15 cellular contexts compared by ENCODE assay signal in the genomic region with DNA sequence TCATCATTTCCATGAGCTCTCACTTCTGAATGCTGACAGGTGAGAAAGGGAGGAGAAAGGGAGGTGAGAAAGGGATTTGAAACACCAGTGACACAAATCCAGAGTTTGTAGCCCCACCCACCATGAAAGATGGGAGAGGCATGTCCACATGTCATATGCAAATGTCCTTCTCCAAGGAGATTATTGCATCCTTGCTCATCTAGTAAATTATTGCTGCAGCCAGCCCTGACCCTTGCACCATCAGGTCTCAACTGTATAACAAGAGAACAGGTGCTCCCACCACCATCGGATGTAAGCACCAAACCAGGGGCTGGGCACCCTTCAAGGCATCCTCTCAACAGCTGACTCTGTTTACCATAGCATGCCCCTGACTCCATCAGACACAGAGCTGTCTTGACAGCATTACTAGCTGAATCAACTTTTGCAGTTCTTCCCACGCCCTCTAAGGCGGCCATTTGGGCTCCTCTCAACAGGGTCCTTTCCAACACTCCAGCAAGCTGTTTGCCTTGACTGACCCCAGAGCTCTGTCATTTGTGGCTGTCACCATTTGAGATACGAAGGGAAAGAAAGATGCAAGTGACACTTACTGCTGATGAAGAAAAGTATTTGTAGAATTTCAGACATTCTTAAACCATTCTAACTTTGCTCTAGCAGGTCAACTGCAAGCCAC.
"Had no signal": no experiment of that assay in that cellular context is flagged by ENCODE, and none has a peak within 500 bp of the region (broad histone marks: within the 10 kb centered on the region; RNA-seq: fewer than 3 reads in every experiment).

No MANE protein-coding gene starts in this region.

- H3K4me3 ChIP-seq: dorsolateral prefrontal cortex, lung, pancreas, tibial artery, uterus had no signal

- H3K9me3 Mint-ChIP-seq: activated naive CD4-positive, alpha-beta T cell treated with anti-CD3 and anti-CD28 coated beads, Interleukin-2, amount 10 ng/mL, durations not matched to agents 7 days and 5 days; stimulated activated memory B cell treated with anti-CD40 and anti-IgM and Interleukin-4, amounts not matched to agents 10 μg/mL and 1 μg/mL and 100 μg/mL, for 72 hours had no signal

- H3K27me3 ChIP-seq: dorsolateral prefrontal cortex, pancreas, tibial artery, uterus had no signal

- H3K9me3 ChIP-seq: pancreas, tibial artery, uterus had no signal

- H3K27me3 Mint-ChIP-seq: activated CD8-positive, alpha-beta memory T cell treated with anti-CD3 and anti-CD28 coated beads, Interleukin-2, amount 10 ng/mL, durations not matched to agents 7 days and 5 days; activated naive CD4-positive, alpha-beta T cell treated with anti-CD3 and anti-CD28 coated beads, Interleukin-2, amount 10 ng/mL, durations not matched to agents 7 days and 5 days; activated T-cell treated with anti-CD3 and anti-CD28 coated beads, Interleukin-2, amount 50 U/mL, for 24 hours; stimulated activated memory B cell treated with anti-CD40 and anti-IgM and Interleukin-4, amounts not matched to agents 10 μg/mL and 1 μg/mL and 100 μg/mL, for 72 hours had no signal

- H3K4me3 Mint-ChIP-seq: activated CD8-positive, alpha-beta memory T cell treated with anti-CD3 and anti-CD28 coated beads, Interleukin-2, amount 10 ng/mL, durations not matched to agents 7 days and 5 days; activated naive CD4-positive, alpha-beta T cell treated with anti-CD3 and anti-CD28 coated beads, Interleukin-2, amount 10 ng/mL, durations not matched to agents 7 days and 5 days; activated T-cell treated with anti-CD3 and anti-CD28 coated beads, Interleukin-2, amount 50 U/mL, for 24 hours; stimulated activated memory B cell treated with anti-CD40 and anti-IgM and Interleukin-4, amounts not matched to agents 10 μg/mL and 1 μg/mL and 100 μg/mL, for 72 hours had no signal

- H3K4me1 ChIP-seq: pancreas, uterus had no signal

- ATAC-seq: activated CD8-positive, alpha-beta memory T cell treated with anti-CD3 and anti-CD28 coated beads, Interleukin-2, amount 10 ng/mL, durations not matched to agents 7 days and 5 days; pancreas; stimulated activated memory B cell treated with anti-CD40 and anti-IgM and Interleukin-4, amounts not matched to agents 10 μg/mL and 1 μg/mL and 100 μg/mL, for 72 hours had no signal

- H3K4me1 Mint-ChIP-seq: activated CD8-positive, alpha-beta memory T cell treated with anti-CD3 and anti-CD28 coated beads, Interleukin-2, amount 10 ng/mL, durations not matched to agents 7 days and 5 days; activated naive CD4-positive, alpha-beta T cell treated with anti-CD3 and anti-CD28 coated beads, Interleukin-2, amount 10 ng/mL, durations not matched to agents 7 days and 5 days had no signal

- H3K36me3 ChIP-seq: pancreas, uterus, WERI-Rb-1 had no signal

- H3K27ac ChIP-seq: pancreas, tibial artery, uterus, WERI-Rb-1 had no signal

- H3K27ac Mint-ChIP-seq: activated CD8-positive, alpha-beta memory T cell treated with anti-CD3 and anti-CD28 coated beads, Interleukin-2, amount 10 ng/mL, durations not matched to agents 7 days and 5 days; activated naive CD4-positive, alpha-beta T cell treated with anti-CD3 and anti-CD28 coated beads, Interleukin-2, amount 10 ng/mL, durations not matched to agents 7 days and 5 days; activated T-cell treated with anti-CD3 and anti-CD28 coated beads, Interleukin-2, amount 50 U/mL, for 24 hours; stimulated activated memory B cell treated with anti-CD40 and anti-IgM and Interleukin-4, amounts not matched to agents 10 μg/mL and 1 μg/mL and 100 μg/mL, for 72 hours had no signal

- DNase-seq: activated CD4-positive, alpha-beta T cell treated with anti-CD3 and anti-CD28 coated beads, Interleukin-2, amount 50 U/mL, for 48 hours; activated CD8-positive, alpha-beta memory T cell treated with anti-CD3 and anti-CD28 coated beads, Interleukin-2, amount 10 ng/mL, durations not matched to agents 7 days and 5 days; activated naive CD4-positive, alpha-beta T cell treated with anti-CD3 and anti-CD28 coated beads, Interleukin-2, amount 10 ng/mL, durations not matched to agents 7 days and 5 days; activated T-cell treated with anti-CD3 and anti-CD28 coated beads, Interleukin-2, amount 50 U/mL, for 24 hours; dorsolateral prefrontal cortex; foreskin fibroblast; hippocampal formation; kidney; midbrain; pancreas; tibial artery; uterus; WERI-Rb-1 had no signal
